In genomic region chr1:151273924-151274466, GRCh38 we compare ENCODE assay signal across 16 cellular contexts. TPM values are rescaled to one million over a fixed set of nuclear protein-coding genes. Genes with fewer than 3 reads are reported as not detected.
A peak's percentile ranks its signal among the peaks of the same experiment; 100 is the strongest.
DNase-seq lines count a peak whose midpoint lies in the region; ATAC-seq, FAIRE-seq and TF ChIP-seq lines count a peak whose summit lies in the region.
"Had no signal": no experiment of that assay in that cellular context is flagged by ENCODE, and none has a peak within 500 bp of the region (broad histone marks: within the 10 kb centered on the region; RNA-seq: fewer than 3 reads in every experiment).

No MANE protein-coding gene starts in this region.

- no peaks in the 10 kb centered on the region for H3K27me3 Mint-ChIP-seq in activated CD4-positive, alpha-beta T cell treated with anti-CD3 and anti-CD28 coated beads for 36 hours
- H3K27me3 Mint-ChIP-seq in T-helper 17 cell: no peaks in the 10 kb centered on the region

- H3K9me3 ChIP-seq in T-helper 17 cell (ENCODE audit: control insufficient read depth, low read length, poor library complexity, severe bottlenecking): no peaks in the 10 kb centered on the region

- intact Hi-C loops in activated CD4-positive, alpha-beta T cell treated with anti-CD3 and anti-CD28 coated beads for 36 hours (cut with DNase I, micrococcal nuclease): no loop called here

- no peak for TF ChIP-seq CTCF in D721Med (IDR thresholded peaks at IDR 0.05; ENCODE audit: insufficient read depth, missing control alignments)

- CTCF ChIA-PET in activated CD4-positive, alpha-beta T cell treated with anti-CD3 and anti-CD28 coated beads for 36 hours (lab: Charles Lee): no interaction called here

- H3K4me3 Mint-ChIP-seq in activated CD4-positive, alpha-beta T cell treated with anti-CD3 and anti-CD28 coated beads for 36 hours: no peak overlapping the region
- no peak overlapping the region for H3K4me3 Mint-ChIP-seq in T-helper 17 cell
- H3K4me3 Mint-ChIP-seq in stimulated activated effector memory CD8-positive, alpha-beta T cell treated with anti-CD3 and anti-CD28 coated beads, Interleukin-12 subunit alpha, Interleukin-12 subunit beta, amount 100 ng/mL, for 72 hours: no peak overlapping the region

- FAIRE-seq in D721Med (lab: Jason Lieb, UNC): no peak
- FAIRE-seq: GM18507 had no signal

- POLR2A ChIA-PET in activated CD4-positive, alpha-beta T cell treated with anti-CD3 and anti-CD28 coated beads for 36 hours (lab: Charles Lee): no interaction called here

- no peak for DNase-seq in activated CD4-positive, alpha-beta T cell treated with anti-CD3 and anti-CD28 coated beads for 36 hours
- no peak for DNase-seq in activated CD4-positive, alpha-beta T cell treated with anti-CD3 and anti-CD28 coated beads, Interleukin-2, amount 50 U/mL, for 4 hours
- DNase-seq in T-helper 17 cell (no peak), kidney glomerular epithelial cell (lab: John Stamatoyannopoulos, UW) (peak; percentile 15), COLO668 (lab: John Stamatoyannopoulos, UW; ENCODE audit: unreplicated experiment) (no peak), D721Med (ENCODE audit: insufficient read length, low spot score) (no peak)
- no peak for DNase-seq in stimulated activated effector memory CD8-positive, alpha-beta T cell treated with anti-CD3 and anti-CD28 coated beads, Interleukin-12 subunit alpha, Interleukin-12 subunit beta, amount 100 ng/mL, for 72 hours (ENCODE audit: low spot score in 2 of 2)
- DNase-seq: 8988T, GM23248, KG1, NCI-H1048, NCI-H187, NCI-H446, PC-3 had no signal

- peaks cover 19% of the 10 kb centered on the region for H3K4me1 Mint-ChIP-seq in activated CD4-positive, alpha-beta T cell treated with anti-CD3 and anti-CD28 coated beads for 36 hours
- H3K4me1 Mint-ChIP-seq in T-helper 17 cell: peaks cover 13% of the 10 kb centered on the region
- peaks cover 22% of the 10 kb centered on the region for H3K4me1 Mint-ChIP-seq in stimulated activated effector memory CD8-positive, alpha-beta T cell treated with anti-CD3 and anti-CD28 coated beads, Interleukin-12 subunit alpha, Interleukin-12 subunit beta, amount 100 ng/mL, for 72 hours

- ATAC-seq in activated CD4-positive, alpha-beta T cell treated with anti-CD3 and anti-CD28 coated beads for 36 hours: no peak
- ATAC-seq in T-helper 17 cell: no peak
- ATAC-seq in stimulated activated effector memory CD8-positive, alpha-beta T cell treated with anti-CD3 and anti-CD28 coated beads, Interleukin-12 subunit alpha, Interleukin-12 subunit beta, amount 100 ng/mL, for 72 hours: no peak
- ATAC-seq in GM18502 (IDR thresholded peaks at IDR 0.05; ENCODE audit: poor library complexity, unreplicated experiment): no peak
- ATAC-seq: PC-3 had no signal

- H3K9me3 Mint-ChIP-seq in activated CD4-positive, alpha-beta T cell treated with anti-CD3 and anti-CD28 coated beads for 36 hours (ENCODE audit: low read depth): no peaks in the 10 kb centered on the region
- no peaks in the 10 kb centered on the region for H3K9me3 Mint-ChIP-seq in stimulated activated effector memory CD8-positive, alpha-beta T cell treated with anti-CD3 and anti-CD28 coated beads, Interleukin-12 subunit alpha, Interleukin-12 subunit beta, amount 100 ng/mL, for 72 hours

- peak overlapping the region; percentile 5 for H3K27ac Mint-ChIP-seq in activated CD4-positive, alpha-beta T cell treated with anti-CD3 and anti-CD28 coated beads for 36 hours
- H3K27ac Mint-ChIP-seq in T-helper 17 cell: peak overlapping the region; percentile 41
- peak overlapping the region; percentile 60 for H3K27ac Mint-ChIP-seq in stimulated activated effector memory CD8-positive, alpha-beta T cell treated with anti-CD3 and anti-CD28 coated beads, Interleukin-12 subunit alpha, Interleukin-12 subunit beta, amount 100 ng/mL, for 72 hours

- H3K36me3 Mint-ChIP-seq in activated CD4-positive, alpha-beta T cell treated with anti-CD3 and anti-CD28 coated beads for 36 hours (ENCODE audit: low read depth): peaks cover 14% of the 10 kb centered on the region
- H3K36me3 Mint-ChIP-seq in T-helper 17 cell (ENCODE audit: low read depth): no peaks in the 10 kb centered on the region
- peaks cover 48% of the 10 kb centered on the region for H3K36me3 Mint-ChIP-seq in stimulated activated effector memory CD8-positive, alpha-beta T cell treated with anti-CD3 and anti-CD28 coated beads, Interleukin-12 subunit alpha, Interleukin-12 subunit beta, amount 100 ng/mL, for 72 hours

RNA-seq across cellular contexts. Expression of gene ZNF687, which starts 8.1 kb away (rescaled TPM):
- 10 to 100 TPM; 27.2 to 30.1 TPM for total RNA-seq in activated CD4-positive, alpha-beta T cell treated with anti-CD3 and anti-CD28 coated beads for 36 hours
- 10 to 100 TPM; 25.9 to 33.8 TPM for total RNA-seq in T-helper 17 cell

RNA-seq across cellular contexts. Expression of gene PSMD4, which starts 19.5 kb away (rescaled TPM):
- total RNA-seq in activated CD4-positive, alpha-beta T cell treated with anti-CD3 and anti-CD28 coated beads for 36 hours: 100 to 1,000 TPM; 187 to 243 TPM
- 10 to 100 TPM; 78.4 to 86.0 TPM for total RNA-seq in T-helper 17 cell

RNA-seq across cellular contexts. Expression of gene PI4KB, which starts 53.2 kb away (rescaled TPM):
- total RNA-seq in activated CD4-positive, alpha-beta T cell treated with anti-CD3 and anti-CD28 coated beads for 36 hours: 10 to 100 TPM; 53.0 to 54.5 TPM
- total RNA-seq in T-helper 17 cell: 10 to 100 TPM; 73.5 to 81.4 TPM

Comparison
In these comparisons a context has a peak if more than half of its experiments do, and no peak if none do; other contexts are left out.
1. H3K27ac Mint-ChIP-seq: peak in every context shown above with its lines; median percentile 60 in stimulated activated effector memory CD8-positive, alpha-beta T cell treated with anti-CD3 and anti-CD28 coated beads, Interleukin-12 subunit alpha, Interleukin-12 subunit beta, amount 100 ng/mL, for 72 hours; 41 in T-helper 17 cell; 5 in activated CD4-positive, alpha-beta T cell treated with anti-CD3 and anti-CD28 coated beads for 36 hours.